23 cellular contexts compared by ENCODE assay signal in the genomic region with DNA sequence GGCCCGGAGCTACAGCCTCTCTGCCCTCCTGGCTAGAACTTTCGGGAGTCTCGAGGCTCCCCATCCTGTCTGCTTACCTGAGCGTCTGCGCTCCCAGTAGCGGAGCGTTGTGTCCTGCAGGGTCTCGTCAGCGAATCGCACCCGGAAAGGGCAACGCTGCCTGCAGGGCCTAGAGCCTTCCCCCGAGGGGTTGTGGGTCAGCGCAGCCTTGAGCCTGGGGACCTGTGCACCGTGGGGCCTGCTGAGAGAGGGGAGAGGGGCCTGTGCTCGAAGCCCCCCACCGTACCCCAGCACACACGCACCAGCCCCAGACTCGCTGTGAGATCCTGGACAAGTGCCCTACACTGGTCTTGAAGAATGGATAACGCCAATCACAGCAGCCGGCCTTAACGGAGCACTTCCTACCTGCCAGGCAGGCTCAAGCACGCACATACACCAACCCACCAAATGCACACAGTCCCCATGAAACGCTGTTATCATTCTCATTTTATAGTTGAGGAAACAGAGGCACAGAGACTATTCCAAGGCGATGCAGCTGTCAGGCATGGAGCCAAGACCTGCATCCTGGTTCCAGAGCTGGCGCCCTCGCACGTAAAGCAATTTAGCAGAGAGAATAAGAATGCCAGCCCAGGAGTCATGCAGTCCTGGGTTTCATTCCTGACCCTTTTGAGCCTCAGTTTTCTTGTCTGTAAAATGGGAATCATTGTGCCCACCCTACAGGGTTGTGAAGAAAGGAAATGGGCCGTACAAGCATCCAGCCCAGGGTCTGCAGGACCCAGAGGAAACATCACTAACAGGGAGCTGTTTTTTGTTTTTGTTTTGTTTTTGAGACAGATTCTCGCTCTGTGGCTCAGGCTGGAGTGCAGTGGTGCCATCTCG. TPM values are rescaled to one million over a fixed set of nuclear protein-coding genes. Genes with fewer than 3 reads are reported as not detected.
"Had no signal": no experiment of that assay in that cellular context is flagged by ENCODE, and none has a peak within 500 bp of the region (broad histone marks: within the 10 kb centered on the region; RNA-seq: fewer than 3 reads in every experiment).

No MANE protein-coding gene starts in this region.

- H3K27ac Mint-ChIP-seq: memory B cell; stimulated activated effector memory CD8-positive, alpha-beta T cell treated with anti-CD3 and anti-CD28 coated beads, Interleukin-12 subunit alpha, Interleukin-12 subunit beta, amount 100 ng/mL, for 72 hours had no signal

- H3K27me3 ChIP-seq: thyroid gland, vagina had no signal

- H3K36me3 ChIP-seq: heart left ventricle, left lung, lower lobe of right lung, suprapubic skin, thyroid gland, upper lobe of left lung, vagina had no signal

- ATAC-seq: esophagus mucosa; heart left ventricle; left lung; lower lobe of right lung; stimulated activated effector memory CD8-positive, alpha-beta T cell treated with anti-CD3 and anti-CD28 coated beads, Interleukin-12 subunit alpha, Interleukin-12 subunit beta, amount 100 ng/mL, for 72 hours; stimulated activated naive CD8-positive, alpha-beta T cell treated with anti-CD3 and anti-CD28 coated beads, Interleukin-15, Interleukin-2, amounts not matched to agents 100 U/mL and 50 U/mL, for 24 hours had no signal

- H3K4me3 Mint-ChIP-seq: memory B cell; nephron; stimulated activated effector memory CD8-positive, alpha-beta T cell treated with anti-CD3 and anti-CD28 coated beads, Interleukin-12 subunit alpha, Interleukin-12 subunit beta, amount 100 ng/mL, for 72 hours had no signal

- H3K9me3 ChIP-seq: heart left ventricle, left lung, lower lobe of right lung, suprapubic skin, thyroid gland, upper lobe of left lung, vagina had no signal

- H3K36me3 Mint-ChIP-seq: memory B cell, naive B cell had no signal

- H3K4me3 ChIP-seq: heart left ventricle, left lung, lower lobe of right lung, suprapubic skin, thyroid gland, upper lobe of left lung, vagina had no signal

- DNase-seq: effector memory CD4-positive, alpha-beta T cell; hippocampal formation; kidney glomerular epithelial cell; lower lobe of right lung; naive B cell; small intestine; stimulated activated CD4-positive, alpha-beta T cell treated with anti-CD3 and anti-CD28 coated beads, Interleukin-2, amount 100 ng/mL, for 48 hours; stimulated activated CD8-positive, alpha-beta memory T cell treated with anti-CD3 and anti-CD28 coated beads, Interleukin-4, amount 100 ng/mL, for 48 hours; stimulated activated naive CD8-positive, alpha-beta T cell treated with anti-CD3 and anti-CD28 coated beads, Interleukin-15, Interleukin-2, amounts not matched to agents 100 U/mL and 50 U/mL, for 24 hours; thyroid gland; upper lobe of left lung had no signal

- H3K9me3 Mint-ChIP-seq: memory B cell; nephron; stimulated activated effector memory CD8-positive, alpha-beta T cell treated with anti-CD3 and anti-CD28 coated beads, Interleukin-12 subunit alpha, Interleukin-12 subunit beta, amount 100 ng/mL, for 72 hours had no signal

- H3K27ac ChIP-seq: heart left ventricle, left lung, lower lobe of right lung, suprapubic skin, thyroid gland, upper lobe of left lung, vagina had no signal

RNA-seq across cellular contexts. Expression of a gene that starts 5.3 kb away (rescaled TPM):
- total RNA-seq: esophagus mucosa, frontal cortex, glomerular endothelial cell, heart left ventricle, left lung, lower lobe of right lung, omental fat pad, pulmonary artery endothelial cell, thyroid gland, upper lobe of left lung, vagina had no signal
- polyA plus RNA-seq: heart left ventricle had no signal

RNA-seq across cellular contexts. Expression of a gene that starts 49.8 kb away (rescaled TPM):
- total RNA-seq: frontal cortex, glomerular endothelial cell, pulmonary artery endothelial cell had no signal
